Comparison of ENCODE assay signal across 20 cellular contexts in genomic region chr1:53303175-53303574, GRCh38.
"Had no signal": no experiment of that assay in that cellular context is flagged by ENCODE, and none has a peak within 500 bp of the region (broad histone marks: within the 10 kb centered on the region; RNA-seq: fewer than 3 reads in every experiment).

No MANE protein-coding gene starts in this region.

- H3K4me3 Mint-ChIP-seq: activated CD4-positive, alpha-beta T cell treated with anti-CD3 and anti-CD28 coated beads for 36 hours; activated CD8-positive, alpha-beta T cell treated with anti-CD3 and anti-CD28 coated beads for 36 hours; activated naive CD4-positive, alpha-beta T cell treated with anti-CD3 and anti-CD28 coated beads, Interleukin-2, amount 50 U/mL, for 24 hours; activated T-cell treated with anti-CD3 and anti-CD28 coated beads, Interleukin-2, amount 50 U/mL, for 4 hours; central memory CD8-positive, alpha-beta T cell; immature natural killer cell; stimulated activated naive CD8-positive, alpha-beta T cell treated with anti-CD3 and anti-CD28 coated beads, Interleukin-15, amount 100 ng/mL, for 72 hours had no signal

- H3K4me1 ChIP-seq: adrenal gland, lower lobe of right lung had no signal

- H3K27me3 Mint-ChIP-seq: activated CD4-positive, alpha-beta T cell treated with anti-CD3 and anti-CD28 coated beads for 36 hours; activated CD8-positive, alpha-beta T cell treated with anti-CD3 and anti-CD28 coated beads for 36 hours; activated naive CD4-positive, alpha-beta T cell treated with anti-CD3 and anti-CD28 coated beads, Interleukin-2, amount 50 U/mL, for 24 hours; central memory CD8-positive, alpha-beta T cell; stimulated activated naive CD8-positive, alpha-beta T cell treated with anti-CD3 and anti-CD28 coated beads, Interleukin-15, amount 100 ng/mL, for 72 hours had no signal

- H3K27ac ChIP-seq: adrenal gland, epithelial cell of prostate, lower lobe of right lung, VCaP had no signal

- H3K27me3 ChIP-seq: adrenal gland, body of pancreas, testis had no signal

- H3K9me3 ChIP-seq: adrenal gland, body of pancreas, lower lobe of right lung, testis had no signal

- H3K4me3 ChIP-seq: adrenal gland, body of pancreas, lower lobe of right lung, testis had no signal

- H3K27ac Mint-ChIP-seq: activated CD4-positive, alpha-beta T cell treated with anti-CD3 and anti-CD28 coated beads for 36 hours; activated CD8-positive, alpha-beta T cell treated with anti-CD3 and anti-CD28 coated beads for 36 hours; activated naive CD4-positive, alpha-beta T cell treated with anti-CD3 and anti-CD28 coated beads, Interleukin-2, amount 50 U/mL, for 24 hours; immature natural killer cell had no signal

- H3K9me3 Mint-ChIP-seq: activated CD8-positive, alpha-beta T cell treated with anti-CD3 and anti-CD28 coated beads for 36 hours; activated naive CD4-positive, alpha-beta T cell treated with anti-CD3 and anti-CD28 coated beads, Interleukin-2, amount 50 U/mL, for 24 hours; activated T-cell treated with anti-CD3 and anti-CD28 coated beads, Interleukin-2, amount 50 U/mL, for 4 hours; central memory CD8-positive, alpha-beta T cell; immature natural killer cell; stimulated activated naive CD8-positive, alpha-beta T cell treated with anti-CD3 and anti-CD28 coated beads, Interleukin-15, amount 100 ng/mL, for 72 hours had no signal

- DNase-seq: activated CD4-positive, alpha-beta T cell treated with anti-CD3 and anti-CD28 coated beads for 36 hours; activated CD8-positive, alpha-beta T cell treated with anti-CD3 and anti-CD28 coated beads for 36 hours; activated effector memory CD4-positive, alpha-beta T cell treated with anti-CD3 and anti-CD28 coated beads, Interleukin-2, amount 50 U/mL, for 16 hours; activated T-cell treated with anti-CD3 and anti-CD28 coated beads, Interleukin-2, amount 50 U/mL, for 4 hours; adrenal gland; body of pancreas; cortex of kidney; effector memory CD4-positive, alpha-beta T cell; foreskin melanocyte; immature natural killer cell; lower lobe of right lung; midbrain; stimulated activated CD4-positive, alpha-beta T cell treated with anti-CD3 and anti-CD28 coated beads, Interleukin-1b, Interleukin-23, amount 100 ng/mL, for 48 hours; stimulated activated naive CD8-positive, alpha-beta T cell treated with anti-CD3 and anti-CD28 coated beads, Interleukin-15, amount 100 ng/mL, for 72 hours; T1000; testis had no signal

- H3K36me3 ChIP-seq: adrenal gland, lower lobe of right lung had no signal

- ATAC-seq: activated CD4-positive, alpha-beta T cell treated with anti-CD3 and anti-CD28 coated beads for 36 hours; activated CD8-positive, alpha-beta T cell treated with anti-CD3 and anti-CD28 coated beads for 36 hours; activated T-cell treated with anti-CD3 and anti-CD28 coated beads, Interleukin-2, amount 50 U/mL, for 4 hours; lower lobe of right lung; stimulated activated naive CD8-positive, alpha-beta T cell treated with anti-CD3 and anti-CD28 coated beads, Interleukin-15, amount 100 ng/mL, for 72 hours had no signal

- H3K36me3 Mint-ChIP-seq: activated naive CD4-positive, alpha-beta T cell treated with anti-CD3 and anti-CD28 coated beads, Interleukin-2, amount 50 U/mL, for 24 hours; immature natural killer cell had no signal
